In the genomic region with DNA sequence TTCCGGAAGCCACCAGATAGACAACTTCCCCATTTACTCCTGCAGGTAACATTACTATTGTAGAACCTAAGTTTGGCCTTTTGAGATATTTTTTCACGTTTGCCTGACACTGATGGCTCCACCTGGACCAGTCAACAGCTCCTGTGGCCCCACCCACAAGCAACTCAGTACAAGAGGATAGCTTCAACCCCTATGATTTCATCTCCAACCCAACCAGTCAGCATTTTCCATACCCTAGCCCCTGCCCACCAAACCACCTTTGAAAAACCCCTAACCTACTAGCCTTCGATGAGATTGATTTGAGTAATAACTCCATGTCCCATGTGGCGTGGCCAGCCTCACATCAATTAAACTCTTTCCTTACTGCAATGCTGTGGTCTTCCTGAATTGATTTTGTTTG, we compare ENCODE assay signal across 19 cellular contexts. TPM values are rescaled to one million over a fixed set of nuclear protein-coding genes. Genes with fewer than 3 reads are reported as not detected.
DNase-seq lines count a peak whose midpoint lies in the region; ATAC-seq, FAIRE-seq and TF ChIP-seq lines count a peak whose summit lies in the region.
"Had no signal": no experiment of that assay in that cellular context is flagged by ENCODE, and none has a peak within 500 bp of the region (broad histone marks: within the 10 kb centered on the region; RNA-seq: fewer than 3 reads in every experiment).

No MANE protein-coding gene starts in this region.

- peak; percentile 23 for ATAC-seq in thoracic aorta (ENCODE audit: insufficient number of reproducible peaks, low FRiP score, low read depth)
- ATAC-seq in GM18502 (IDR thresholded peaks at IDR 0.05; ENCODE audit: poor library complexity, unreplicated experiment) = no peak
- no peak for ATAC-seq in HG02610 (IDR thresholded peaks at IDR 0.05; ENCODE audit: unreplicated experiment)

- no peaks in the 10 kb centered on the region for H4K20me1 ChIP-seq in SU-DHL-6 (ENCODE audit: low read depth, low read length)

- WGBS in endodermal cell (ENCODE audit: insufficient coverage in 1 of 2, insufficient read length in 1 of 2), 2 experiments = 93% methylated on average over 4 of the region's 4 CpGs; no CpG with 5 or more reads in 1 of the 2 experiments

- no peaks in the 10 kb centered on the region for H3K9me3 Mint-ChIP-seq in MCF 10A (ENCODE audit: unreplicated experiment)
- peaks cover 38% of the 10 kb centered on the region for H3K9me3 Mint-ChIP-seq in endodermal cell

- H3K36me3 ChIP-seq in breast epithelium (no peaks in the 10 kb centered on the region), SU-DHL-6 (ENCODE audit: low read length) (no peaks in the 10 kb centered on the region), endodermal cell (ENCODE audit: control insufficient read depth, insufficient read depth, low read length) (no peaks in the 10 kb centered on the region), thoracic aorta (no peaks in the 10 kb centered on the region)
- H3K36me3 ChIP-seq: left lung, SJCRH30 had no signal

- H3K27me3 Mint-ChIP-seq in MCF 10A (ENCODE audit: insufficient read depth, unreplicated experiment) (no peaks in the 10 kb centered on the region), endodermal cell (ENCODE audit: insufficient read depth) (no peaks in the 10 kb centered on the region)

- FAIRE-seq in D721Med (lab: Jason Lieb, UNC) = no peak
- FAIRE-seq: A204.1, RCC 7860 had no signal

- H3K27me3 ChIP-seq in breast epithelium (no peaks in the 10 kb centered on the region), SU-DHL-6 (ENCODE audit: low read length) (no peaks in the 10 kb centered on the region), endodermal cell (ENCODE audit: control insufficient read depth, insufficient read depth, low read length, poor library complexity, severe bottlenecking) (no peaks in the 10 kb centered on the region), thoracic aorta (replicated peaks; ENCODE audit: insufficient read depth) (no peaks in the 10 kb centered on the region)
- H3K27me3 ChIP-seq: left lung, SJCRH30 had no signal

- H3K4me3 Mint-ChIP-seq in MCF 10A (ENCODE audit: unreplicated experiment) (peak overlapping the region; percentile 72), endodermal cell (peak overlapping the region; percentile 72)

- TF ChIP-seq CTCF in MCF 10A (IDR thresholded peaks at IDR 0.05; ENCODE audit: unreplicated experiment) (no peak), breast epithelium (IDR thresholded peaks at IDR 0.05) (no peak), SU-DHL-6 (IDR thresholded peaks at IDR 0.05; ENCODE audit: insufficient read depth, low read length, poor library complexity, severe bottlenecking) (no peak), endodermal cell (conservative IDR thresholded peaks at IDR 0.05) (no peak), thoracic aorta (IDR thresholded peaks at IDR 0.05) (no peak), D721Med (IDR thresholded peaks at IDR 0.05; ENCODE audit: insufficient read depth, missing control alignments) (no peak)

- intact Hi-C loops in MCF 10A (cut with micrococcal nuclease) = no loop called here
- intact Hi-C loops in breast epithelium (cut with DNase I; ENCODE audit: low total_unique reads) = no loop called here

- POLR2A ChIA-PET in MCF 10A (lab: Yijun Ruan, JAX) = interaction anchor here (0.7 to 1.4 kb wide), 3 partner anchors 11 to 16 kb away, joined by 3 to 4 read pairs (median 3); no protein-coding TSS in a partner anchor

- H3K9me2 ChIP-seq in SU-DHL-6 (replicated peaks; ENCODE audit: insufficient read depth, low read length) = no peaks in the 10 kb centered on the region

- H3K4me2 ChIP-seq in SU-DHL-6 (ENCODE audit: low read depth, low read length, poor library complexity, severe bottlenecking) = no peak overlapping the region

- H3F3A ChIP-seq in SU-DHL-6 (ENCODE audit: insufficient read depth) = no peaks in the 10 kb centered on the region; the same call in 1 of the 2 replicates

- peak overlapping the region; percentile 76 for H2AFZ ChIP-seq in SU-DHL-6 (ENCODE audit: low read depth, low read length, severe bottlenecking)

- no peak for TF ChIP-seq POLR2A in breast epithelium (IDR thresholded peaks at IDR 0.05)

- no peaks in the 10 kb centered on the region for H3K79me2 ChIP-seq in SU-DHL-6 (ENCODE audit: insufficient read depth, low read length)

- H3K4me3 ChIP-seq in breast epithelium (no peak overlapping the region), SU-DHL-6 (ENCODE audit: insufficient read depth, low read length, poor library complexity, severe bottlenecking) (no peak overlapping the region), endodermal cell (ENCODE audit: low read length) (peak overlapping the region; percentile 78), thoracic aorta (no peak overlapping the region)

- no peaks in the 10 kb centered on the region for H3K4me1 Mint-ChIP-seq in MCF 10A (ENCODE audit: insufficient read depth, unreplicated experiment)
- H3K4me1 Mint-ChIP-seq in endodermal cell = peaks cover 30% of the 10 kb centered on the region

- no peaks in the 10 kb centered on the region for H3K36me3 Mint-ChIP-seq in MCF 10A (ENCODE audit: insufficient read depth, unreplicated experiment)
- peaks cover 6% of the 10 kb centered on the region for H3K36me3 Mint-ChIP-seq in endodermal cell (ENCODE audit: low read depth)

- H3K27ac Mint-ChIP-seq in MCF 10A (ENCODE audit: low read depth, unreplicated experiment) (no peak overlapping the region), endodermal cell (no peak overlapping the region)
- H3K27ac Mint-ChIP-seq: mesothelial cell of epicardium had no signal

- H3K9ac ChIP-seq in SU-DHL-6 (ENCODE audit: low read length) = no peak overlapping the region
- no peak overlapping the region for H3K9ac ChIP-seq in endodermal cell (ENCODE audit: extremely low read depth, low read length, poor library complexity, severe bottlenecking)

- H3K27ac ChIP-seq in breast epithelium = no peak overlapping the region
- no peak overlapping the region for H3K27ac ChIP-seq in SU-DHL-6 (ENCODE audit: low read depth, low read length)
- no peak overlapping the region for H3K27ac ChIP-seq in endodermal cell (ENCODE audit: low read depth, low read length)
- no peak overlapping the region for H3K27ac ChIP-seq in thoracic aorta
- H3K27ac ChIP-seq: psoas muscle, VCaP had no signal

- BruUV-seq in MCF 10A (replicated peaks; lab: Mats Ljungman, UMichigan) = no TSS peak

- CTCF ChIA-PET in MCF 10A (lab: Yijun Ruan, JAX) = interaction anchor here (0.7 kb wide), 1 partner anchor 26 kb away, joined by 3 read pairs; no protein-coding TSS in a partner anchor

- no peak for DNase-seq in MCF 10A (ENCODE audit: unreplicated experiment)
- DNase-seq in breast epithelium (ENCODE audit: low spot score in 2 of 2) = no peak
- DNase-seq in endodermal cell = no peak
- DNase-seq in thoracic aorta (ENCODE audit: low spot score) = no peak
- no peak for DNase-seq in D721Med (ENCODE audit: insufficient read length, low spot score)
- DNase-seq: central memory CD4-positive, alpha-beta T cell; IMR-90; left lung; NCI-H146; NCI-H524 treated with DMSO at 0.1 percent for 48 hours; psoas muscle; SJCRH30 had no signal

- H3K4me1 ChIP-seq in breast epithelium (no peaks in the 10 kb centered on the region), endodermal cell (ENCODE audit: control insufficient read depth, insufficient read depth, low read length) (peaks cover under 1% of the 10 kb centered on the region), thoracic aorta (ENCODE audit: control insufficient read depth in 1 of 2, low read depth in 2 of 2) (no peaks in the 10 kb centered on the region)
- H3K4me1 ChIP-seq: left lung, psoas muscle had no signal

- peaks cover 0 to 10% of the 10 kb centered on the region in 2 donors for H3K9me3 ChIP-seq in breast epithelium
- peaks cover 9% of the 10 kb centered on the region; the same call in 1 of the 2 replicates for H3K9me3 ChIP-seq in SU-DHL-6 (ENCODE audit: insufficient read depth, low read length)
- peaks cover 43% of the 10 kb centered on the region for H3K9me3 ChIP-seq in endodermal cell (ENCODE audit: control insufficient read depth, low read length)
- H3K9me3 ChIP-seq in thoracic aorta = peaks cover 4% of the 10 kb centered on the region
- H3K9me3 ChIP-seq: psoas muscle had no signal

RNA-seq across cellular contexts. Expression of gene EHHADH, which starts 0.9 kb away (rescaled TPM):
- total RNA-seq in MCF 10A (2022) (3.2 and 4.0 TPM in 2 replicates), breast epithelium (10 to 100 TPM in 1 of 3 donors, 1 to 10 TPM in 2; 5.6 to 10.6 (median 6.7) TPM), endodermal cell (10 to 100 TPM; 58.7 to 79.2 TPM), thoracic aorta (1 to 10 TPM; 2.0 to 3.1 TPM)
- 6.3 TPM for polyA plus RNA-seq in endodermal cell (2013, experiment 1 of 2)
- polyA plus RNA-seq in endodermal cell (2013, experiment 2 of 2) = 7.1 TPM

Comparison
In these comparisons a context has a peak if more than half of its experiments do, and no peak if none do; other contexts are left out.
1. RNA of gene EHHADH, which starts 0.9 kb away (total RNA-seq): 58.7 to 79.2 TPM in endodermal cell; 5.6 to 10.6 TPM in breast epithelium, 3.2 to 4.0 TPM in MCF 10A and 2.0 to 3.1 TPM in thoracic aorta; every median in the first group is over 4 times any median in the second.